Comparison of ENCODE assay signal across 8 cellular contexts in the genomic region with DNA sequence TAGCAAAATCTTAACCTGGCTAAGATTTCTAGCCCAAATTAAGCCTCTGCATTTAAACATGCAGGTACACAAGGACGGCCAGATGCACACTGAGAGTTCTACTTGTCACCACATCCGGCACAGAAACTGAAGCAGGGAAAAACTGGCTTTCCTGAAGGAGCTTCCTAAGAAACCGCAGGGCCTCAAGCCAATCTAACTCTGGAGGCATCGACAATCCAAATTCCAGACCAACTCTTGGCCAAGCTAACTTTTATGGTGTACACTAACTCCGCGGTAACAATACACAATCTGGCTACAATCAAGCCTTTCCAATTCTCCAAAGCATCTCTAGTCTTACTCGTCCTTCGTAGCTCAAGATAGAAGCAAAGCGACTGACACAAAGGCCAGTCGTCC.
DNase-seq lines count a peak whose midpoint lies in the region; ATAC-seq and TF ChIP-seq lines count a peak whose summit lies in the region.

No MANE protein-coding gene starts in this region.

- no peaks in the 10 kb centered on the region for H3K36me3 Mint-ChIP-seq in activated naive CD4-positive, alpha-beta T cell treated with anti-CD3 and anti-CD28 coated beads, Interleukin-2, amount 50 U/mL, for 24 hours

- H4K20me1 ChIP-seq in OCI-LY1 (ENCODE audit: insufficient read depth, low read length) = no peaks in the 10 kb centered on the region

- peaks cover 16% of the 10 kb centered on the region for H3K4me1 ChIP-seq in OCI-LY1 (ENCODE audit: insufficient read depth, low read length, severe bottlenecking)
- peaks cover 14% of the 10 kb centered on the region for H3K4me1 ChIP-seq in muscle layer of colon (ENCODE audit: insufficient read depth, low read length)

- no peaks in the 10 kb centered on the region for H3K36me3 ChIP-seq in OCI-LY1 (ENCODE audit: insufficient read depth, low read length)
- no peaks in the 10 kb centered on the region for H3K36me3 ChIP-seq in muscle layer of colon (ENCODE audit: insufficient read depth, low read length)

- no peaks in the 10 kb centered on the region for H3K79me2 ChIP-seq in OCI-LY1 (ENCODE audit: insufficient read depth, low read length)

- peaks cover 39% of the 10 kb centered on the region for H3K4me1 Mint-ChIP-seq in activated naive CD4-positive, alpha-beta T cell treated with anti-CD3 and anti-CD28 coated beads, Interleukin-2, amount 50 U/mL, for 24 hours

- H3F3A ChIP-seq in OCI-LY1 (ENCODE audit: insufficient read depth, low read length) = no peaks in the 10 kb centered on the region

- H3K27ac Mint-ChIP-seq in activated naive CD4-positive, alpha-beta T cell treated with anti-CD3 and anti-CD28 coated beads, Interleukin-2, amount 50 U/mL, for 24 hours = peak overlapping the region; percentile 98

- peak overlapping the region; percentile 97 for H3K4me3 Mint-ChIP-seq in activated naive CD4-positive, alpha-beta T cell treated with anti-CD3 and anti-CD28 coated beads, Interleukin-2, amount 50 U/mL, for 24 hours

- H3K9me2 ChIP-seq in OCI-LY1 (ENCODE audit: low read depth, low read length) = no peaks in the 10 kb centered on the region

- H3K4me2 ChIP-seq in OCI-LY1 (ENCODE audit: low read length) = peak overlapping the region; percentile 71

- no peaks in the 10 kb centered on the region for H3K27me3 ChIP-seq in OCI-LY1 (ENCODE audit: insufficient read depth, low read length)
- H3K27me3 ChIP-seq in muscle layer of colon (ENCODE audit: control insufficient read depth in 1 of 2, insufficient read depth in 2 of 2, low read length in 2 of 2) = no peaks in the 10 kb centered on the region

- H3K27me3 Mint-ChIP-seq in activated naive CD4-positive, alpha-beta T cell treated with anti-CD3 and anti-CD28 coated beads, Interleukin-2, amount 50 U/mL, for 24 hours = no peaks in the 10 kb centered on the region

- TF ChIP-seq CTCF in OCI-LY1 (IDR thresholded peaks at IDR 0.05; ENCODE audit: low read length) (no peak), choroid plexus epithelial cell (conservative IDR thresholded peaks at IDR 0.05; ENCODE audit: low read depth, low read length) (no peak)

- H3K9ac ChIP-seq in OCI-LY1 (ENCODE audit: low read length) = peak overlapping the region; percentile 85
- peak overlapping the region; percentile 0 for H3K9ac ChIP-seq in muscle layer of colon (ENCODE audit: low read length)

- no peak overlapping the region for H2AFZ ChIP-seq in OCI-LY1 (ENCODE audit: low read length)

- H3K27ac ChIP-seq in OCI-LY1 (ENCODE audit: low read depth, low read length, poor library complexity, severe bottlenecking) (no peak overlapping the region), muscle layer of colon (ENCODE audit: low read depth, low read length) (peak overlapping the region; percentile 100)

- H3K9me3 ChIP-seq in OCI-LY1 (ENCODE audit: low read length) (no peaks in the 10 kb centered on the region), muscle layer of colon (ENCODE audit: low read length) (no peaks in the 10 kb centered on the region)

- no peaks in the 10 kb centered on the region for H3K9me3 Mint-ChIP-seq in activated naive CD4-positive, alpha-beta T cell treated with anti-CD3 and anti-CD28 coated beads, Interleukin-2, amount 50 U/mL, for 24 hours

- no peak for DNase-seq in activated naive CD4-positive, alpha-beta T cell (lab: John Stamatoyannopoulos, UW)
- DNase-seq in choroid plexus epithelial cell (ENCODE audit: low read depth) (peak; percentile 39), NCI-H2081 (lab: John Stamatoyannopoulos, UW) (no peak), COR-L47 (lab: John Stamatoyannopoulos, UW) (no peak)

- ATAC-seq in HG02588 (IDR thresholded peaks at IDR 0.05; ENCODE audit: unreplicated experiment) = peak; percentile 14

- H3K4me3 ChIP-seq in OCI-LY1 (ENCODE audit: low read depth, low read length, poor library complexity, severe bottlenecking) (peak overlapping the region; percentile 88), choroid plexus epithelial cell (ENCODE audit: low read depth, low read length) (peak overlapping the region; percentile 86), muscle layer of colon (ENCODE audit: low read depth in 1 of 2, low read length in 2 of 2) (peak overlapping the region in 1 of 2 donors; percentile 87)
